In genomic region chr12:101877816-101878811, GRCh38 we compare ENCODE assay signal across 8 cellular contexts. TPM values are rescaled to one million over a fixed set of nuclear protein-coding genes. Genes with fewer than 3 reads are reported as not detected.
A peak's percentile ranks its signal among the peaks of the same experiment; 100 is the strongest.
DNase-seq lines count a peak whose midpoint lies in the region; ATAC-seq and TF ChIP-seq lines count a peak whose summit lies in the region.

No MANE protein-coding gene starts in this region.

- TF ChIP-seq CTCF in Calu3 (IDR thresholded peaks at IDR 0.05; ENCODE audit: unreplicated experiment) (no peak), HL-60 (IDR thresholded peaks at IDR 0.05; ENCODE audit: insufficient read depth, low read length) (no peak), activated B cell treated with CpG ODN at 0.5 μM for 24 hours (IDR thresholded peaks at IDR 0.05) (no peak), gastroesophageal sphincter (IDR thresholded peaks at IDR 0.05) (no peak), ovary (IDR thresholded peaks at IDR 0.05) (no peak)

- intact Hi-C loops in Calu3 (cut with micrococcal nuclease; ENCODE audit: unreplicated experiment) (no loop called here), activated B cell treated with CpG ODN at 0.5 μM for 24 hours (cut with micrococcal nuclease) (loop anchor here (1.0 to 2.0 kb wide), 9 partner anchors 13 to 242 kb away; partner anchors contain the start of genes NUP37, PARPBP and WASHC3), ovary (cut with DNase I) (no loop called here)

- H3K36me3 Mint-ChIP-seq in Calu3 (ENCODE audit: insufficient read depth, unreplicated experiment) (peaks cover 20% of the 10 kb centered on the region), activated B cell treated with CpG ODN at 0.5 μM for 24 hours (ENCODE audit: low read depth) (peaks cover 9% of the 10 kb centered on the region)

- no peaks in the 10 kb centered on the region for H3K9me3 Mint-ChIP-seq in Calu3 (ENCODE audit: low read depth, unreplicated experiment)
- H3K9me3 Mint-ChIP-seq in activated B cell treated with CpG ODN at 0.5 μM for 24 hours, result no peaks in the 10 kb centered on the region

- POLR2A ChIA-PET in activated B cell treated with CpG ODN at 0.5 μM for 24 hours (lab: Charles Lee), result interaction anchor here (0.7 to 2.2 kb wide), 19 partner anchors 13 to 243 kb away, joined by 3 to 11 read pairs (median 4); partner anchors contain the start of genes CHPT1, GNPTAB and WASHC3

- H3K36me3 ChIP-seq in gastroesophageal sphincter (no peaks in the 10 kb centered on the region), ovary (no peaks in the 10 kb centered on the region)

- TF ChIP-seq POLR2A in gastroesophageal sphincter (IDR thresholded peaks at IDR 0.05) (no peak), ovary (IDR thresholded peaks at IDR 0.05) (no peak)

- H3K27ac Mint-ChIP-seq in Calu3 (ENCODE audit: unreplicated experiment) (peak overlapping the region; percentile 76), activated B cell treated with CpG ODN at 0.5 μM for 24 hours (peak overlapping the region; percentile 65)

- H3K27me3 ChIP-seq in HL-60 (ENCODE audit: insufficient read depth, poor library complexity, severe bottlenecking), result no peaks in the 10 kb centered on the region
- no peaks in the 10 kb centered on the region for H3K27me3 ChIP-seq in gastroesophageal sphincter
- H3K27me3 ChIP-seq in ovary, result no peaks in the 10 kb centered on the region

- ATAC-seq in GM19463 (IDR thresholded peaks at IDR 0.05; ENCODE audit: unreplicated experiment), result peak; percentile 13
- ATAC-seq in activated B cell treated with CpG ODN at 0.5 μM for 24 hours (ENCODE audit: low read depth), result peak; percentile 10
- peak; percentile 25 for ATAC-seq in gastroesophageal sphincter

- H3K27ac ChIP-seq in HL-60 (replicated peaks), result peak overlapping the region; percentile 61
- H3K27ac ChIP-seq in gastroesophageal sphincter, result peak overlapping the region; percentile 90 to 99 (median 97)
- peak overlapping the region; percentile 93 to 94 for H3K27ac ChIP-seq in ovary

- H3K4me3 ChIP-seq in HL-60 (replicated peaks; ENCODE audit: insufficient read depth, low read length) (peak overlapping the region; percentile 78), gastroesophageal sphincter (peak overlapping the region; percentile 72 to 95), ovary (peak overlapping the region; percentile 59)

- peak; percentile 40 for DNase-seq in Calu3
- DNase-seq in HL-60 (ENCODE audit: low read depth in 1 of 2, low spot score in 1 of 2), result no peak
- peak; percentile 18 for DNase-seq in activated B cell treated with CpG ODN at 0.5 μM for 24 hours
- peak in 2 of 5 donors; percentile 35 to 43 for DNase-seq in ovary
- no peak for DNase-seq in hippocampal formation (lab: John Stamatoyannopoulos, UW)
- no peak for DNase-seq in OCI-M2 (lab: John Stamatoyannopoulos, UW; ENCODE audit: unreplicated experiment)

- H3K9me3 ChIP-seq in gastroesophageal sphincter, result no peaks in the 10 kb centered on the region
- no peaks in the 10 kb centered on the region for H3K9me3 ChIP-seq in ovary

- 15 to 22% methylated on average over 8 to 14 of the region's 31 CpGs for WGBS in gastroesophageal sphincter (ENCODE audit: low coverage in 1 of 2), 2 donors
- 4 to 6% (median 4%) methylated on average over 30 to 31 of the region's 31 CpGs for WGBS in ovary, 3 donors

- TSS peak; percentile 53 for BruUV-seq in Calu3 (replicated peaks; lab: Mats Ljungman, UMichigan)

- H3K27me3 Mint-ChIP-seq in Calu3 (ENCODE audit: unreplicated experiment) (no peaks in the 10 kb centered on the region), activated B cell treated with CpG ODN at 0.5 μM for 24 hours (no peaks in the 10 kb centered on the region)

- H3K4me3 Mint-ChIP-seq in Calu3 (ENCODE audit: low read depth, unreplicated experiment) (peak overlapping the region; percentile 81), activated B cell treated with CpG ODN at 0.5 μM for 24 hours (peak overlapping the region; percentile 90)

- peaks cover 0 to 37% (median 0%) of the 10 kb centered on the region in 3 donors for H3K4me1 ChIP-seq in gastroesophageal sphincter
- H3K4me1 ChIP-seq in ovary (ENCODE audit: insufficient read depth), result peaks cover 3% of the 10 kb centered on the region

- H3K4me1 Mint-ChIP-seq in Calu3 (ENCODE audit: low read depth, unreplicated experiment), result peaks cover 9% of the 10 kb centered on the region
- H3K4me1 Mint-ChIP-seq in activated B cell treated with CpG ODN at 0.5 μM for 24 hours, result peaks cover 19% of the 10 kb centered on the region

- CTCF ChIA-PET in Calu3 (lab: Charles Lee) (interaction anchor here (0.6 to 2.2 kb wide), 6 partner anchors 17 to 941 kb away, joined by 3 to 6 read pairs (median 4); partner anchors contain the start of gene GNPTAB), activated B cell treated with CpG ODN at 0.5 μM for 24 hours (lab: Charles Lee) (interaction anchor here (1.0 kb wide), 1 partner anchor 38 kb away, joined by 3 read pairs; no protein-coding TSS in a partner anchor)

- TF ChIP-seq EP300 in gastroesophageal sphincter (IDR thresholded peaks at IDR 0.05) (no peak), ovary (IDR thresholded peaks at IDR 0.05) (no peak)

RNA-seq across cellular contexts. Expression of gene DRAM1, which starts 0.7 kb away (rescaled TPM):
- 26.8 and 28.1 TPM in 2 replicates for total RNA-seq in Calu3 (2022)
- total RNA-seq in activated B cell treated with CpG ODN at 0.5 μM for 24 hours, result 9.6 and 11.5 TPM in 2 replicates
- total RNA-seq in gastroesophageal sphincter, result 10 to 100 TPM; 13.2 to 29.1 (median 21.2) TPM
- 10 to 100 TPM in 6 of 7 donors, 1 to 10 TPM in 1; 9.3 to 21.7 (median 15.8) TPM for total RNA-seq in ovary
- 10 to 100 TPM in 1 of 2 donors, 1 to 10 TPM in 1; 9.1 to 19.0 TPM for polyA plus RNA-seq in ovary

RNA-seq across cellular contexts. Expression of gene GNPTAB, which starts 47.4 kb away (rescaled TPM):
- total RNA-seq in Calu3 (2022) (34.0 and 36.0 TPM in 2 replicates), activated B cell treated with CpG ODN at 0.5 μM for 24 hours (41.8 and 42.8 TPM in 2 replicates), gastroesophageal sphincter (10 to 100 TPM; 25.8 to 43.2 (median 36.3) TPM), ovary (10 to 100 TPM; 10.3 to 24.2 (median 16.6) TPM)
- polyA plus RNA-seq in ovary, result 10 to 100 TPM in 1 of 2 donors, 1 to 10 TPM in 1; 7.1 to 23.3 TPM

Comparison
In these comparisons a context has a peak if more than half of its experiments do, and no peak if none do; other contexts are left out.
1. DNase-seq: peak in Calu3 (single experiment) and activated B cell treated with CpG ODN at 0.5 μM for 24 hours (single experiment); none in HL-60 (0 of 2), hippocampal formation (0 of 2) and OCI-M2 (single experiment).
2. Peak in every context shown above with its lines, with median percentiles within 50 percentile points of each other: ATAC-seq, H3K27ac ChIP-seq and H3K4me3 ChIP-seq.